ENCODE assay signal across 8 cellular contexts in genomic region chr15:68829068-68829467, GRCh38. TPM values are rescaled to one million over a fixed set of nuclear protein-coding genes. Genes with fewer than 3 reads are reported as not detected.
DNase-seq lines count a peak whose midpoint lies in the region; ATAC-seq and TF ChIP-seq lines count a peak whose summit lies in the region.

No MANE protein-coding gene starts in this region.

- H3K4me3 Mint-ChIP-seq in activated CD8-positive, alpha-beta T cell treated with anti-CD3 and anti-CD28 coated beads for 36 hours = no peak overlapping the region
- H3K4me3 Mint-ChIP-seq in nephron progenitor cell = no peak overlapping the region

- peaks cover 19% of the 10 kb centered on the region for H3K4me1 ChIP-seq in DOHH2 (ENCODE audit: control insufficient read depth, low read length)
- H3K4me1 ChIP-seq in right cardiac atrium (ENCODE audit: control insufficient read depth, insufficient read depth, low read length) = no peaks in the 10 kb centered on the region
- H3K4me1 ChIP-seq in thoracic aorta (ENCODE audit: control insufficient read depth in 1 of 2, low read depth in 2 of 2) = no peaks in the 10 kb centered on the region

- POLR2A ChIA-PET in HEK293T (lab: Yijun Ruan, JAX) = interaction anchor here (1.1 to 1.8 kb wide), 2 partner anchors 8 to 10 kb away, joined by 5 to 7 read pairs; partner anchors contain the start of gene ANP32A
- POLR2A ChIA-PET in activated CD8-positive, alpha-beta T cell treated with anti-CD3 and anti-CD28 coated beads for 36 hours (lab: Charles Lee) = interaction anchor here (0.5 to 4.3 kb wide), 3 partner anchors 10 to 45 kb away, joined by 4 to 26 read pairs (median 5); partner anchors contain the start of gene ANP32A

- CTCF ChIA-PET in HEK293T (lab: Yijun Ruan, JAX) = interaction anchor here (0.6 to 1.3 kb wide), 9 partner anchors 10 to 155 kb away, joined by 3 to 5 read pairs (median 4); no protein-coding TSS in a partner anchor
- CTCF ChIA-PET in activated CD8-positive, alpha-beta T cell treated with anti-CD3 and anti-CD28 coated beads for 36 hours (lab: Charles Lee) = interaction anchor here (0.6 to 2.8 kb wide), 20 partner anchors 8 to 156 kb away, joined by 3 to 17 read pairs (median 4); partner anchors contain the start of gene ANP32A

- ATAC-seq in activated CD8-positive, alpha-beta T cell treated with anti-CD3 and anti-CD28 coated beads for 36 hours = peak; percentile 96
- peak; percentile 77 to 84 for ATAC-seq in right cardiac atrium
- ATAC-seq in thoracic aorta (ENCODE audit: insufficient number of reproducible peaks, low FRiP score, low read depth) = no peak

- no peaks in the 10 kb centered on the region for H3K9me2 ChIP-seq in DOHH2 (replicated peaks; ENCODE audit: control insufficient read depth, low read length)

- H3K4me1 Mint-ChIP-seq in activated CD8-positive, alpha-beta T cell treated with anti-CD3 and anti-CD28 coated beads for 36 hours (ENCODE audit: low read depth) = peaks cover 23% of the 10 kb centered on the region
- H3K4me1 Mint-ChIP-seq in nephron progenitor cell = no peaks in the 10 kb centered on the region

- intact Hi-C loops in activated CD8-positive, alpha-beta T cell treated with anti-CD3 and anti-CD28 coated beads for 36 hours (cut with micrococcal nuclease) = loop anchor here (2.0 kb wide), 1 partner anchor 46 kb away; no protein-coding TSS in a partner anchor
- intact Hi-C loops in right cardiac atrium (cut with DNase I) = loop anchor here in 1 of 4 donors (10.0 kb wide), 1 partner anchor 94 kb away; no protein-coding TSS in a partner anchor

- H3K27ac ChIP-seq in DOHH2 (ENCODE audit: low read depth, low read length) = no peak overlapping the region
- no peak overlapping the region for H3K27ac ChIP-seq in right cardiac atrium (ENCODE audit: low read length)
- no peak overlapping the region for H3K27ac ChIP-seq in thoracic aorta

- 0 out of 2 replicates have a peak, but pooled peaks cover 4% of the 10 kb centered on the region for H3F3A ChIP-seq in DOHH2 (ENCODE audit: control insufficient read depth, insufficient read depth)

- no peaks in the 10 kb centered on the region for H3K9me3 ChIP-seq in DOHH2 (ENCODE audit: control insufficient read depth, insufficient read depth, low read length)
- H3K9me3 ChIP-seq in right cardiac atrium (ENCODE audit: control insufficient read depth, low read length) = no peaks in the 10 kb centered on the region
- H3K9me3 ChIP-seq in thoracic aorta = no peaks in the 10 kb centered on the region

- peak; percentile 46 for DNase-seq in HEK293T (ENCODE audit: extremely low spot score)
- DNase-seq in activated CD8-positive, alpha-beta T cell treated with anti-CD3 and anti-CD28 coated beads for 36 hours = peak; percentile 48
- no peak for DNase-seq in right cardiac atrium
- no peak for DNase-seq in thoracic aorta (ENCODE audit: low spot score)
- no peak for DNase-seq in DMS79 (lab: John Stamatoyannopoulos, UW)
- no peak for DNase-seq in HPDE6-E6E7 (ENCODE audit: extremely low spot score)
- DNase-seq in nephron progenitor cell = no peak

- no peaks in the 10 kb centered on the region for H3K27me3 ChIP-seq in DOHH2 (ENCODE audit: control insufficient read depth, low read length)
- no peaks in the 10 kb centered on the region for H3K27me3 ChIP-seq in right cardiac atrium (ENCODE audit: control insufficient read depth, insufficient read depth)
- no peaks in the 10 kb centered on the region for H3K27me3 ChIP-seq in thoracic aorta (replicated peaks; ENCODE audit: insufficient read depth)

- H3K27me3 Mint-ChIP-seq in activated CD8-positive, alpha-beta T cell treated with anti-CD3 and anti-CD28 coated beads for 36 hours = no peaks in the 10 kb centered on the region
- peaks cover 6% of the 10 kb centered on the region for H3K27me3 Mint-ChIP-seq in nephron progenitor cell (ENCODE audit: low read depth, poor library complexity)

- no peaks in the 10 kb centered on the region for H3K9me3 Mint-ChIP-seq in activated CD8-positive, alpha-beta T cell treated with anti-CD3 and anti-CD28 coated beads for 36 hours
- peaks cover 2% of the 10 kb centered on the region for H3K9me3 Mint-ChIP-seq in nephron progenitor cell

- peak overlapping the region; percentile 27 for H3K4me2 ChIP-seq in DOHH2 (ENCODE audit: low read length)

- H3K4me3 ChIP-seq in DOHH2 (ENCODE audit: low read length) (no peak overlapping the region), right cardiac atrium (ENCODE audit: low read length) (no peak overlapping the region), thoracic aorta (no peak overlapping the region)

- no peaks in the 10 kb centered on the region for H3K36me3 Mint-ChIP-seq in activated CD8-positive, alpha-beta T cell treated with anti-CD3 and anti-CD28 coated beads for 36 hours (ENCODE audit: low read depth)
- H3K36me3 Mint-ChIP-seq in nephron progenitor cell (ENCODE audit: low read depth) = no peaks in the 10 kb centered on the region

- H4K20me1 ChIP-seq in DOHH2 (ENCODE audit: control insufficient read depth, insufficient read depth, low read depth, low read length) = no peaks in the 10 kb centered on the region

- TF ChIP-seq CTCF in DOHH2 (IDR thresholded peaks at IDR 0.05; ENCODE audit: low read depth, low read length, poor library complexity, severe bottlenecking) (peak; percentile 69), thoracic aorta (IDR thresholded peaks at IDR 0.05) (peak; percentile 18), nephron progenitor cell (IDR thresholded peaks at IDR 0.05) (no peak)
- peak; percentile 59 for TF ChIP-seq CTCF in activated CD8-positive, alpha-beta T cell treated with anti-CD3 and anti-CD28 coated beads for 36 hours (IDR thresholded peaks at IDR 0.05)

- H3K79me2 ChIP-seq in DOHH2 (ENCODE audit: control insufficient read depth, low read length) = peaks cover under 1% of the 10 kb centered on the region; the same call in 1 of the 2 replicates

- H3K27ac Mint-ChIP-seq in activated CD8-positive, alpha-beta T cell treated with anti-CD3 and anti-CD28 coated beads for 36 hours = no peak overlapping the region
- no peak overlapping the region for H3K27ac Mint-ChIP-seq in nephron progenitor cell

- no peaks in the 10 kb centered on the region for H3K36me3 ChIP-seq in DOHH2 (ENCODE audit: control insufficient read depth, low read length)
- H3K36me3 ChIP-seq in thoracic aorta = no peaks in the 10 kb centered on the region

TF ChIP-seq in HEK293T, 16 proteins besides CTCF, POLR2A, EP300 and RAD21:
- TF ChIP-seq L3MBTL2 (conservative IDR thresholded peaks at IDR 0.05) (no peak), HDGF (IDR thresholded peaks at IDR 0.05; ENCODE audit: borderline replicate concordance) (no peak), BHLHE40 (IDR thresholded peaks at IDR 0.05; ENCODE audit: borderline replicate concordance) (no peak), FOXM1 (IDR thresholded peaks at IDR 0.05; ENCODE audit: borderline replicate concordance) (no peak), ARNT (IDR thresholded peaks at IDR 0.05) (no peak), SUZ12 (IDR thresholded peaks at IDR 0.05) (no peak), FOXA1 (IDR thresholded peaks at IDR 0.05) (no peak), CTBP1 (IDR thresholded peaks at IDR 0.05; ENCODE audit: borderline replicate concordance) (no peak)
TF ChIP-seq in HEK293T: peak in this region for 0.

RNA-seq across cellular contexts. Expression of gene ANP32A, which starts 8.4 kb away (rescaled TPM):
- total RNA-seq in activated CD8-positive, alpha-beta T cell treated with anti-CD3 and anti-CD28 coated beads for 36 hours = 100 to 1,000 TPM; 239 to 246 TPM
- total RNA-seq in right cardiac atrium (100 to 1,000 TPM; 104 to 145 (median 122) TPM), thoracic aorta (10 to 100 TPM; 46.0 to 54.2 TPM)
- 103 TPM for polyA plus RNA-seq in right cardiac atrium

Comparison
In these comparisons a context has a peak if more than half of its experiments do, and no peak if none do; other contexts are left out.
1. DNase-seq: peak in HEK293T (single experiment) and activated CD8-positive, alpha-beta T cell treated with anti-CD3 and anti-CD28 coated beads for 36 hours (single experiment); none in right cardiac atrium (0 of 3), thoracic aorta (single experiment), DMS79 (single experiment), HPDE6-E6E7 (single experiment) and nephron progenitor cell (single experiment).